22 cellular contexts compared by ENCODE assay signal in genomic region chr10:132362151-132362611, GRCh38.
"Had no signal": no experiment of that assay in that cellular context is flagged by ENCODE, and none has a peak within 500 bp of the region (broad histone marks: within the 10 kb centered on the region; RNA-seq: fewer than 3 reads in every experiment).

No MANE protein-coding gene starts in this region.

- FAIRE-seq: bronchial epithelial cell, islet of Langerhans, TTC549, urothelium cell line had no signal

- H3K27me3 ChIP-seq: gastroesophageal sphincter, tibial nerve had no signal

- H3K27ac ChIP-seq: epithelial cell of prostate, gastroesophageal sphincter, lower lobe of right lung, tibial nerve, WERI-Rb-1 had no signal

- ATAC-seq: activated CD4-positive, alpha-beta T cell treated with anti-CD3 and anti-CD28 coated beads for 36 hours; gastroesophageal sphincter; left cardiac atrium; lower lobe of right lung; mucosa of descending colon; T-cell had no signal

- H3K4me1 ChIP-seq: gastroesophageal sphincter, lower lobe of right lung had no signal

- H3K9me3 ChIP-seq: gastroesophageal sphincter, lower lobe of right lung, mucosa of descending colon, tibial nerve had no signal

- H3K4me3 ChIP-seq: gastroesophageal sphincter, lower lobe of right lung, mucosa of descending colon, tibial nerve had no signal

- DNase-seq: activated CD4-positive, alpha-beta T cell treated with anti-CD3 and anti-CD28 coated beads for 36 hours; activated CD4-positive, alpha-beta T cell treated with anti-CD3 and anti-CD28 coated beads, Interleukin-2, amount 50 U/mL, for 48 hours; activated naive CD8-positive, alpha-beta T cell treated with anti-CD3 and anti-CD28 coated beads for 36 hours; amniotic stem cell; cerebellar nuclear complex; cortex of kidney; left cardiac atrium; lower lobe of right lung; mesendoderm; nephron progenitor cell; stimulated activated CD4-positive, alpha-beta T cell treated with anti-CD3 and anti-CD28 coated beads, Interleukin-12 subunit alpha, Interleukin-12 subunit beta, amount 100 ng/mL, for 4 hours; stimulated activated CD4-positive, alpha-beta T cell treated with anti-CD3 and anti-CD28 coated beads, Interleukin-4, amount 100 ng/mL, for 4 hours; T-cell; WERI-Rb-1 had no signal
